Comparison of ENCODE assay signal across 15 cellular contexts in the genomic region with DNA sequence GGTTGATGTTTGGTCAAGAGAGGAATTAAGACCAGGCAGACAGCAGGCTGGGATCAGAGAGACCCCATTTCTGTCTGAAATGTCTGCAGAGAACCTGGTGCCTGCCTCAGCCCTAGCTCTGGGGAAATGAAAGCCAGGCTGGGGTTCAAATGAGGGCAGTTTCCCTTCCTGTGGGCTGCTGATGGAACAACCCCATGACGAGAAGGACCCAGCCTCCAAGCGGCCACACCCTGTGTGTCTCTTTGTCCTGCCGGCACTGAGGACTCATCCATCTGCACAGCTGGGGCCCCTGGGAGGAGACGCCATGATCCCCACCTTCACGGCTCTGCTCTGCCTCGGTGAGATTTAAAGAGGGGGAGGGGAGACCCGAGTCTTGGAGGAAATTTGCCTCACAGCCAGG. TPM values are rescaled to one million over a fixed set of nuclear protein-coding genes. Genes with fewer than 3 reads are reported as not detected.
DNase-seq lines count a peak whose midpoint lies in the region; ATAC-seq and TF ChIP-seq lines count a peak whose summit lies in the region.
"Had no signal": no experiment of that assay in that cellular context is flagged by ENCODE, and none has a peak within 500 bp of the region (broad histone marks: within the 10 kb centered on the region; RNA-seq: fewer than 3 reads in every experiment).

LILRB4 (plus strand) TSS at position 256 of the 400 bp plus-strand sequence; CDS start at position 305, 49 bp downstream.

- ATAC-seq in T-helper 17 cell (no peak), memory B cell (ENCODE audit: low read depth) (no peak)
- no peak for ATAC-seq in activated T-cell treated with anti-CD3 and anti-CD28 coated beads, Interleukin-2, amount 50 U/mL, for 72 hours (replicated peaks in 1 of 2)
- ATAC-seq: activated CD4-positive, CD25-positive, alpha-beta regulatory T cell treated with anti-CD3 and anti-CD28 coated beads, Interleukin-2, amount 50 U/mL, for 24 hours had no signal

- peak within 1 kb of the TSS; percentile 66 for H3K4me3 ChIP-seq in BLaER1

- peaks cover 37% of the 10 kb centered on the region for H3K36me3 ChIP-seq in BLaER1

- H3K27me3 Mint-ChIP-seq in T-helper 17 cell (peaks cover 40% of the 10 kb centered on the region), memory B cell (peaks cover 19% of the 10 kb centered on the region), nephron progenitor cell (ENCODE audit: low read depth, poor library complexity) (peaks cover 5% of the 10 kb centered on the region)
- peaks cover 12% of the 10 kb centered on the region for H3K27me3 Mint-ChIP-seq in activated T-cell treated with anti-CD3 and anti-CD28 coated beads, Interleukin-2, amount 50 U/mL, for 72 hours (ENCODE audit: low read depth)

- peaks cover 56% of the 10 kb centered on the region for H3K4me1 ChIP-seq in BLaER1

- H3K27ac Mint-ChIP-seq in T-helper 17 cell (no peak within 1 kb of the TSS), memory B cell (no peak within 1 kb of the TSS), nephron progenitor cell (no peak within 1 kb of the TSS)
- no peak within 1 kb of the TSS for H3K27ac Mint-ChIP-seq in activated T-cell treated with anti-CD3 and anti-CD28 coated beads, Interleukin-2, amount 50 U/mL, for 72 hours
- H3K27ac Mint-ChIP-seq: activated T-cell treated with anti-CD3 and anti-CD28 coated beads, Interleukin-2, amount 50 U/mL, for 24 hours had no signal

- H3K36me3 Mint-ChIP-seq in T-helper 17 cell (ENCODE audit: low read depth) (no peaks in the 10 kb centered on the region), memory B cell (peaks cover 2% of the 10 kb centered on the region), nephron progenitor cell (ENCODE audit: low read depth) (peaks cover 5% of the 10 kb centered on the region)
- peaks cover 0 to 3% of the 10 kb centered on the region in 2 donors for H3K36me3 Mint-ChIP-seq in activated T-cell treated with anti-CD3 and anti-CD28 coated beads, Interleukin-2, amount 50 U/mL, for 72 hours (ENCODE audit: insufficient read depth in 2 of 2)

- H3K9ac ChIP-seq in BLaER1, result peak within 1 kb of the TSS; percentile 79

- H3K9me3 Mint-ChIP-seq in memory B cell (peaks cover 2% of the 10 kb centered on the region), nephron progenitor cell (peaks cover 90% of the 10 kb centered on the region)
- H3K9me3 Mint-ChIP-seq in activated T-cell treated with anti-CD3 and anti-CD28 coated beads, Interleukin-2, amount 50 U/mL, for 72 hours, result peaks cover 2 to 3% of the 10 kb centered on the region in 2 donors

- peak within 1 kb of the TSS; percentile 71 for H3K27ac ChIP-seq in BLaER1

- no peaks in the 10 kb centered on the region for H4K20me1 ChIP-seq in BLaER1

- H3K27me3 ChIP-seq in BLaER1, result no peaks in the 10 kb centered on the region

- no peak for DNase-seq in T-helper 17 cell
- DNase-seq in memory B cell (ENCODE audit: low spot score in 2 of 2), result no peak
- DNase-seq in NCI-H2029 (lab: John Stamatoyannopoulos, UW), result no peak
- DNase-seq in activated T-cell treated with anti-CD3 and anti-CD28 coated beads, Interleukin-2, amount 50 U/mL, for 72 hours, result no peak
- DNase-seq in NK-92 treated with Interleukin-12 subunit alpha and Interleukin-12 subunit beta, amount 100 ng/mL, for 24 hours (lab: John Stamatoyannopoulos, UW), result no peak
- no peak for DNase-seq in nephron progenitor cell
- DNase-seq: activated T-cell treated with anti-CD3 and anti-CD28 coated beads, Interleukin-2, amount 50 U/mL, for 24 hours; effector CD4-positive, alpha-beta T cell; NCI-H146; NCI-H82; stimulated activated CD4-positive, alpha-beta T cell treated with anti-CD3 and anti-CD28 coated beads, Interleukin-12 subunit alpha, Interleukin-12 subunit beta, amount 100 ng/mL, for 4 hours had no signal

- TF ChIP-seq CTCF in nephron progenitor cell (IDR thresholded peaks at IDR 0.05), result no peak

- TF ChIP-seq POLR2A in GM19193 (IDR thresholded peaks at IDR 0.05; ENCODE audit: extremely low read depth, insufficient read depth, insufficient read length), result peak; percentile 56

- H3K9me3 ChIP-seq in BLaER1 (peaks cover 6% of the 10 kb centered on the region; the same call in 1 of the 2 replicates), T-helper 17 cell (ENCODE audit: control insufficient read depth, low read length, poor library complexity, severe bottlenecking) (no peaks in the 10 kb centered on the region)

- H3K4me1 Mint-ChIP-seq in T-helper 17 cell (no peaks in the 10 kb centered on the region), memory B cell (peaks cover 18% of the 10 kb centered on the region), nephron progenitor cell (no peaks in the 10 kb centered on the region)
- H3K4me1 Mint-ChIP-seq in activated T-cell treated with anti-CD3 and anti-CD28 coated beads, Interleukin-2, amount 50 U/mL, for 72 hours (ENCODE audit: low read depth), result no peaks in the 10 kb centered on the region

- H3K4me3 Mint-ChIP-seq in T-helper 17 cell, result peak within 1 kb of the TSS; percentile 2
- H3K4me3 Mint-ChIP-seq in memory B cell, result peak within 1 kb of the TSS; percentile 19
- no peak within 1 kb of the TSS for H3K4me3 Mint-ChIP-seq in activated T-cell treated with anti-CD3 and anti-CD28 coated beads, Interleukin-2, amount 50 U/mL, for 72 hours
- H3K4me3 Mint-ChIP-seq in nephron progenitor cell, result no peak within 1 kb of the TSS
- H3K4me3 Mint-ChIP-seq: activated T-cell treated with anti-CD3 and anti-CD28 coated beads, Interleukin-2, amount 50 U/mL, for 24 hours had no signal

- peak within 1 kb of the TSS; percentile 88 for H3K4me2 ChIP-seq in BLaER1

RNA-seq across cellular contexts. Expression of gene LILRB4, which starts in this region (rescaled TPM):
- total RNA-seq in T-helper 17 cell, result 1 to 10 TPM in 1 of 2 donors, under 1 TPM in 1; 0.47 to 1.9 TPM
- total RNA-seq in activated T-cell treated with anti-CD3 and anti-CD28 coated beads, Interleukin-2, amount 50 U/mL, for 72 hours, result not detected
- total RNA-seq: astrocyte had no signal

Comparison
In these comparisons a context has a peak if more than half of its experiments do, and no peak if none do; other contexts are left out.
1. H3K4me3 Mint-ChIP-seq: peak in T-helper 17 cell (single experiment) and memory B cell (single experiment); none in activated T-cell treated with anti-CD3 and anti-CD28 coated beads, Interleukin-2, amount 50 U/mL, for 72 hours (0 of 2) and nephron progenitor cell (single experiment).